Comparison of ENCODE assay signal across 13 cellular contexts in the genomic region with DNA sequence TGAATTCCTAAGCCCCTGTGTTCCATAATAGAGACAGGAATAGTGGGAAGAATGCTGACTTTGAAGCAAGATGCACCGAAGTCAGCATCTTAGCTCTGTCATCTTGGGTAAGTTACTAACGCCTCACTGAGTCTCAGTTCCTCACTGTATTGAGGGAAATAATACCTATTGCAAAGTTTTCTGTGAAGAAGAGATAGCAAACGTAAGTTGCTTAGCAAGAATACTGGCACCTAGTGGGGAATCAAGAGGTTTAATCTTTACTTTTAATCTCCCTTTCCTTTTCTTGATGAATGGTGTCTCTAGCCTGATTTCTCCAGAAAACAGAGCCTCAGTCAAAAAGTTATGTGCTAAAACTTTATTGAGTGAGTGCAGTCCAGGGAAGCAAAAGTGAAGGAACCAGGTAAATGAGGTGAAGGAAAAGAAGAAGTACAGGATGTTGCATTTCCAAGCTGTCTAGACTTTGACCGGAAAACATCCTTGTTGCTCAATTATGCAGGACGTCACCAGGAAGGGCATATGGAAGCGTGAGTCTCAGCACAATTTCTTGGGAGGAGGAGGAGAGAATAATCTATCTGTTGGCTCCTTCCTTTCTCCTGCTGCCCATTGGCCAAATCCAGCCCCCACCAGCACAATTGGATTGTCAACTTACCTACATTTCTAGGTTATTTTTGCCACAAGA.
DNase-seq lines count a peak whose midpoint lies in the region; ATAC-seq and TF ChIP-seq lines count a peak whose summit lies in the region.
"Had no signal": no experiment of that assay in that cellular context is flagged by ENCODE, and none has a peak within 500 bp of the region (broad histone marks: within the 10 kb centered on the region; RNA-seq: fewer than 3 reads in every experiment).

No MANE protein-coding gene starts in this region.

- no peaks in the 10 kb centered on the region; the same call in 1 of the 2 replicates for H3K27me3 ChIP-seq in GM06990 (replicated peaks; ENCODE audit: control insufficient read depth, insufficient read depth, low read length)
- H3K27me3 ChIP-seq in MM.1S (replicated peaks; ENCODE audit: insufficient read depth, low read length), result no peaks in the 10 kb centered on the region
- H3K27me3 ChIP-seq in mammary epithelial cell (ENCODE audit: insufficient read depth, low read length), result no peaks in the 10 kb centered on the region

- H3K9me3 Mint-ChIP-seq in nephron, result no peaks in the 10 kb centered on the region
- H3K9me3 Mint-ChIP-seq: activated CD4-positive, alpha-beta memory T cell treated with anti-CD3 and anti-CD28 coated beads for 36 hours; activated naive CD8-positive, alpha-beta T cell treated with anti-CD3 and anti-CD28 coated beads, Interleukin-2, amount 10 ng/mL, durations not matched to agents 7 days and 5 days had no signal

- no peaks in the 10 kb centered on the region for H3F3A ChIP-seq in MM.1S (ENCODE audit: insufficient read depth, low read length)

- DNase-seq in GM06990 (ENCODE audit: extremely low read depth, insufficient read length), result no peak
- peak; percentile 7 for DNase-seq in MM.1S
- DNase-seq in mammary epithelial cell, result peak; percentile 3
- DNase-seq in activated CD4-positive, CD25-positive, alpha-beta regulatory T cell treated with anti-CD3 and anti-CD28 coated beads, Interleukin-2, amount 50 U/mL, for 72 hours, result no peak
- no peak for DNase-seq in omental fat pad (ENCODE audit: low spot score)
- DNase-seq in SK-N-DZ (ENCODE audit: low spot score), result no peak
- DNase-seq: activated CD4-positive, alpha-beta memory T cell treated with anti-CD3 and anti-CD28 coated beads for 36 hours; activated naive CD8-positive, alpha-beta T cell treated with anti-CD3 and anti-CD28 coated beads, Interleukin-2, amount 10 ng/mL, durations not matched to agents 7 days and 5 days; EL had no signal

- H3K27ac ChIP-seq in MM.1S (ENCODE audit: low read length), result no peak overlapping the region
- H3K27ac ChIP-seq in mammary epithelial cell (ENCODE audit: insufficient read depth, low read depth, low read length), result no peak overlapping the region
- H3K27ac ChIP-seq: SK-N-MC had no signal

- H3K4me2 ChIP-seq in MM.1S (ENCODE audit: low read depth, low read length) (no peak overlapping the region), mammary epithelial cell (ENCODE audit: insufficient read depth, low read depth, low read length) (no peak overlapping the region)

- no peaks in the 10 kb centered on the region for H3K9me2 ChIP-seq in MM.1S (replicated peaks; ENCODE audit: insufficient read depth, low read length)

- CTCF ChIA-PET in mammary epithelial cell (lab: Charles Lee; ENCODE audit: low non-redundant PET), result no interaction called here

- no peak overlapping the region for H3K4me3 Mint-ChIP-seq in nephron
- H3K4me3 Mint-ChIP-seq: activated CD4-positive, alpha-beta memory T cell treated with anti-CD3 and anti-CD28 coated beads for 36 hours; activated naive CD8-positive, alpha-beta T cell treated with anti-CD3 and anti-CD28 coated beads, Interleukin-2, amount 10 ng/mL, durations not matched to agents 7 days and 5 days had no signal

- H3K4me1 Mint-ChIP-seq in nephron, result no peaks in the 10 kb centered on the region
- H3K4me1 Mint-ChIP-seq: activated naive CD8-positive, alpha-beta T cell treated with anti-CD3 and anti-CD28 coated beads, Interleukin-2, amount 10 ng/mL, durations not matched to agents 7 days and 5 days had no signal

- no peaks in the 10 kb centered on the region for H4K20me1 ChIP-seq in MM.1S (ENCODE audit: insufficient read depth, low read length)
- no peaks in the 10 kb centered on the region for H4K20me1 ChIP-seq in mammary epithelial cell (ENCODE audit: insufficient read depth, low read length)

- dilution Hi-C loops in mammary epithelial cell (cut with HindIII; ENCODE audit: low sequenced_read_pairs), result loop anchor here (25.0 kb wide), 1 partner anchor 173 kb away; no protein-coding TSS in a partner anchor

- WGBS in mammary epithelial cell (ENCODE audit: low coverage, missing lambda C conversion rate), result 73% methylated on average over 6 of the region's 6 CpGs

- peak; percentile 20 for TF ChIP-seq CTCF in GM06990 (IDR thresholded peaks at IDR 0.05; ENCODE audit: insufficient read depth, low read length, poor library complexity, severe bottlenecking)
- no peak for TF ChIP-seq CTCF in MM.1S (IDR thresholded peaks at IDR 0.05; ENCODE audit: low read length)
- TF ChIP-seq CTCF in mammary epithelial cell (conservative IDR thresholded peaks at IDR 0.05 in 1 of 2, IDR thresholded peaks at IDR 0.05 in 1 of 2; ENCODE audit: extremely low read depth in 1 of 2, insufficient read depth in 1 of 2, low read depth in 1 of 2, low read length in 2 of 2), result peak in 1 of 2 donors; percentile 43
- peak in 2 of 3 experiments; percentile 20 to 27 for TF ChIP-seq CTCF in nephron (IDR thresholded peaks at IDR 0.05; ENCODE audit: unreplicated experiment in 3 of 3)
- no peak for TF ChIP-seq CTCF in omental fat pad (IDR thresholded peaks at IDR 0.05)

- intact Hi-C loops in mammary epithelial cell (cut with micrococcal nuclease), result loop anchor here (5.0 kb wide), 1 partner anchor 173 kb away; no protein-coding TSS in a partner anchor

- H3K4me1 ChIP-seq in MM.1S (ENCODE audit: low read length) (no peaks in the 10 kb centered on the region), mammary epithelial cell (ENCODE audit: insufficient read depth, low read length) (no peaks in the 10 kb centered on the region)

- no peaks in the 10 kb centered on the region for H3K36me3 ChIP-seq in GM06990 (ENCODE audit: control insufficient read depth, insufficient read depth, low read length)
- H3K36me3 ChIP-seq in MM.1S (replicated peaks; ENCODE audit: insufficient read depth, low read length), result no peaks in the 10 kb centered on the region
- H3K36me3 ChIP-seq in mammary epithelial cell (ENCODE audit: insufficient read depth, low read length), result no peaks in the 10 kb centered on the region

- ATAC-seq in HG02885 (IDR thresholded peaks at IDR 0.05; ENCODE audit: poor library complexity, unreplicated experiment) (no peak), omental fat pad (ENCODE audit: low FRiP score) (no peak)
- ATAC-seq: HepG2 had no signal

- H3K27ac Mint-ChIP-seq in nephron, result no peak overlapping the region
- H3K27ac Mint-ChIP-seq: activated CD4-positive, alpha-beta memory T cell treated with anti-CD3 and anti-CD28 coated beads for 36 hours; activated naive CD8-positive, alpha-beta T cell treated with anti-CD3 and anti-CD28 coated beads, Interleukin-2, amount 10 ng/mL, durations not matched to agents 7 days and 5 days had no signal

- H2AFZ ChIP-seq in MM.1S (ENCODE audit: low read length), result no peak overlapping the region
- H2AFZ ChIP-seq in mammary epithelial cell (ENCODE audit: low read depth, low read length), result no peak overlapping the region

- H3K9me3 ChIP-seq in MM.1S (replicated peaks; ENCODE audit: insufficient read depth, low read length), result no peaks in the 10 kb centered on the region
- H3K9me3 ChIP-seq in mammary epithelial cell (replicated peaks; ENCODE audit: insufficient read depth, low read length), result no peaks in the 10 kb centered on the region

- in situ Hi-C loops in mammary epithelial cell (cut with MboI; ENCODE audit: low sequenced_read_pairs in 2 of 2), result no loop called here

- no TSS peak for BruUV-seq in mammary epithelial cell (replicated peaks; lab: Mats Ljungman, UMichigan)

- H3K9ac ChIP-seq in MM.1S (ENCODE audit: low read length), result no peak overlapping the region
- H3K9ac ChIP-seq in mammary epithelial cell (ENCODE audit: insufficient read depth, low read length), result no peak overlapping the region

- H3K4me3 ChIP-seq in GM06990 (replicated peaks; ENCODE audit: low read depth, low read length), result no peak overlapping the region
- no peak overlapping the region for H3K4me3 ChIP-seq in MM.1S (ENCODE audit: low read length)
- H3K4me3 ChIP-seq in mammary epithelial cell (replicated peaks in 1 of 3; ENCODE audit: insufficient read depth in 1 of 3, low read depth in 2 of 3, low read length in 3 of 3), result no peak overlapping the region
- H3K4me3 ChIP-seq: SK-N-MC had no signal

- no peaks in the 10 kb centered on the region for H3K36me3 Mint-ChIP-seq in nephron (ENCODE audit: low read depth)
- H3K36me3 Mint-ChIP-seq: activated CD4-positive, alpha-beta memory T cell treated with anti-CD3 and anti-CD28 coated beads for 36 hours; activated naive CD8-positive, alpha-beta T cell treated with anti-CD3 and anti-CD28 coated beads, Interleukin-2, amount 10 ng/mL, durations not matched to agents 7 days and 5 days had no signal

- peaks cover 3% of the 10 kb centered on the region for H3K27me3 Mint-ChIP-seq in nephron (ENCODE audit: low read depth)
- H3K27me3 Mint-ChIP-seq: activated CD4-positive, alpha-beta memory T cell treated with anti-CD3 and anti-CD28 coated beads for 36 hours; activated naive CD8-positive, alpha-beta T cell treated with anti-CD3 and anti-CD28 coated beads, Interleukin-2, amount 10 ng/mL, durations not matched to agents 7 days and 5 days had no signal

- H3K79me2 ChIP-seq in MM.1S (ENCODE audit: low read length) (no peaks in the 10 kb centered on the region), mammary epithelial cell (ENCODE audit: insufficient read depth, low read length) (no peaks in the 10 kb centered on the region)

Comparison
In these comparisons a context has a peak if more than half of its experiments do, and no peak if none do; other contexts are left out.
1. DNase-seq: peak in MM.1S (single experiment) and mammary epithelial cell (single experiment); none in GM06990 (single experiment), activated CD4-positive, CD25-positive, alpha-beta regulatory T cell treated with anti-CD3 and anti-CD28 coated beads, Interleukin-2, amount 50 U/mL, for 72 hours (single experiment), omental fat pad (single experiment) and SK-N-DZ (single experiment).
2. CTCF ChIP-seq: peak in GM06990 (single experiment) and nephron (2 of 3); none in MM.1S (single experiment) and omental fat pad (0 of 3).